In genomic region chr19:47637550-47637949, GRCh38 we compare ENCODE assay signal across 11 cellular contexts. TPM values are rescaled to one million over a fixed set of nuclear protein-coding genes. Genes with fewer than 3 reads are reported as not detected.
DNase-seq lines count a peak whose midpoint lies in the region; ATAC-seq, FAIRE-seq and TF ChIP-seq lines count a peak whose summit lies in the region.
"Had no signal": no experiment of that assay in that cellular context is flagged by ENCODE, and none has a peak within 500 bp of the region (broad histone marks: within the 10 kb centered on the region; RNA-seq: fewer than 3 reads in every experiment).

No MANE protein-coding gene starts in this region.

- H3K27me3 Mint-ChIP-seq in astrocyte (ENCODE audit: low read depth, unreplicated experiment), result no peaks in the 10 kb centered on the region

- no peak for TF ChIP-seq EP300 in SK-N-SH (IDR thresholded peaks at IDR 0.05; ENCODE audit: borderline replicate concordance in 1 of 2, low read depth in 1 of 2, low read length in 1 of 2)

- H3K4me1 ChIP-seq in HEK293 (ENCODE audit: control insufficient read depth, insufficient read depth, low read length) (peaks cover 17% of the 10 kb centered on the region), astrocyte (ENCODE audit: insufficient read depth, low read length) (no peaks in the 10 kb centered on the region), hepatocyte (ENCODE audit: insufficient read depth) (peaks cover 7% of the 10 kb centered on the region), smooth muscle cell (ENCODE audit: low read depth) (no peaks in the 10 kb centered on the region), SK-N-SH (ENCODE audit: control insufficient read depth in 1 of 2, insufficient read depth in 2 of 2, low read depth in 1 of 2, low read length in 1 of 2) (peaks cover 0 to 5% of the 10 kb centered on the region in 2 experiments; a peak in 2 of 4 replicates)

- peaks cover 20% of the 10 kb centered on the region for H3K4me1 Mint-ChIP-seq in astrocyte (ENCODE audit: low read depth, unreplicated experiment)

- TF ChIP-seq RAD21 in SK-N-SH (IDR thresholded peaks at IDR 0.05; ENCODE audit: low read length), result no peak

- H3K4me3 ChIP-seq in HEK293 (ENCODE audit: low read depth, low read length) (no peak overlapping the region), astrocyte (ENCODE audit: insufficient read depth, low read depth, low read length) (no peak overlapping the region), hepatocyte (no peak overlapping the region), smooth muscle cell (no peak overlapping the region), SK-N-SH (ENCODE audit: low read depth in 2 of 2, low read length in 1 of 2) (no peak overlapping the region)

- TF ChIP-seq CTCF in HEK293 (tag by site-specific recombination; IDR thresholded peaks at IDR 0.05), result no peak
- no peak for TF ChIP-seq CTCF in astrocyte (IDR thresholded peaks at IDR 0.05; ENCODE audit: insufficient read depth, low read depth, low read length)
- TF ChIP-seq CTCF in hepatocyte (IDR thresholded peaks at IDR 0.05; ENCODE audit: poor library complexity), result no peak
- TF ChIP-seq CTCF in smooth muscle cell (IDR thresholded peaks at IDR 0.05; ENCODE audit: borderline replicate concordance, insufficient read depth, poor library complexity, severe bottlenecking), result no peak
- TF ChIP-seq CTCF in SK-N-SH (IDR thresholded peaks at IDR 0.05), result no peak

- 83% methylated on average over 11 of the region's 11 CpGs for WGBS in hepatocyte (ENCODE audit: low lambda C conversion rate, missing lambda C conversion rate)
- WGBS in smooth muscle cell (ENCODE audit: low lambda C conversion rate), result 62% methylated on average over 11 of the region's 11 CpGs
- WGBS in SK-N-SH (ENCODE audit: low lambda C conversion rate), result 96% methylated on average over 10 of the region's 11 CpGs

- peaks cover 90% of the 10 kb centered on the region for H3K79me2 ChIP-seq in astrocyte (ENCODE audit: insufficient read depth, low read length)
- H3K79me2 ChIP-seq in hepatocyte, result peaks cover 98% of the 10 kb centered on the region
- peaks cover 90% of the 10 kb centered on the region for H3K79me2 ChIP-seq in smooth muscle cell (ENCODE audit: low read depth)
- H3K79me2 ChIP-seq in SK-N-SH (ENCODE audit: insufficient read depth), result peaks cover 86% of the 10 kb centered on the region

- no peak for ATAC-seq in HG02885 (IDR thresholded peaks at IDR 0.05; ENCODE audit: poor library complexity, unreplicated experiment)

- H3K9me3 ChIP-seq in HEK293 (ENCODE audit: control insufficient read depth, insufficient read depth, low read depth, low read length) (no peaks in the 10 kb centered on the region), astrocyte (ENCODE audit: insufficient read depth, low read depth, low read length) (no peaks in the 10 kb centered on the region), hepatocyte (ENCODE audit: low read depth) (no peaks in the 10 kb centered on the region), smooth muscle cell (replicated peaks; ENCODE audit: low read depth) (no peaks in the 10 kb centered on the region), SK-N-SH (no peaks in the 10 kb centered on the region)

- no peaks in the 10 kb centered on the region for H3K9me2 ChIP-seq in hepatocyte (replicated peaks; ENCODE audit: insufficient read depth)
- H3K9me2 ChIP-seq in SK-N-SH, result no peaks in the 10 kb centered on the region

- POLR2A ChIA-PET in HEK293 (lab: Yijun Ruan, JAX), result no interaction called here
- POLR2A ChIA-PET in SK-N-SH (lab: Yijun Ruan, JAX), result no interaction called here

- no peaks in the 10 kb centered on the region for H3K9me3 Mint-ChIP-seq in astrocyte (ENCODE audit: unreplicated experiment)

- H3K4me3 Mint-ChIP-seq in astrocyte (ENCODE audit: unreplicated experiment), result peak overlapping the region; percentile 5

- CTCF ChIA-PET in HEK293 (lab: Yijun Ruan, JAX), result interaction anchor here (0.8 to 0.9 kb wide), 2 partner anchors 69 to 201 kb away, joined by 3 to 4 read pairs; no protein-coding TSS in a partner anchor
- CTCF ChIA-PET in SK-N-SH (lab: Yijun Ruan, JAX), result interaction anchor here (1.0 kb wide), 1 partner anchor 122 kb away, joined by 3 read pairs; no protein-coding TSS in a partner anchor

- no peak for DNase-seq in astrocyte (ENCODE audit: low read depth)
- no peak for DNase-seq in hepatocyte (ENCODE audit: low spot score)
- DNase-seq in smooth muscle cell (lab: John Stamatoyannopoulos, UW; ENCODE audit: unreplicated experiment), result no peak
- DNase-seq in SK-N-SH, result no peak
- no peak for DNase-seq in OCI-M1 (lab: John Stamatoyannopoulos, UW)
- DNase-seq in RCC 7860 (ENCODE audit: low spot score), result no peak
- DNase-seq: activated CD4-positive, alpha-beta T cell treated with anti-CD3 and anti-CD28 coated beads for 48 hours; NCI-H526 had no signal

- no peaks in the 10 kb centered on the region; a peak in 1 of 3 replicates for H3K36me3 ChIP-seq in HEK293 (ENCODE audit: control insufficient read depth in 2 of 2, insufficient read depth in 1 of 2, low read length in 2 of 2)
- no peaks in the 10 kb centered on the region for H3K36me3 ChIP-seq in astrocyte (ENCODE audit: insufficient read depth, low read length)
- H3K36me3 ChIP-seq in hepatocyte (replicated peaks; ENCODE audit: insufficient read depth, low read depth), result no peaks in the 10 kb centered on the region
- H3K36me3 ChIP-seq in smooth muscle cell (ENCODE audit: low read depth), result no peaks in the 10 kb centered on the region
- peaks cover 0 to 10% of the 10 kb centered on the region in 2 experiments for H3K36me3 ChIP-seq in SK-N-SH (replicated peaks in 1 of 2; ENCODE audit: control insufficient read depth in 1 of 2, insufficient read depth in 2 of 2, low read length in 1 of 2)

- H3K9ac ChIP-seq in astrocyte (ENCODE audit: low read length) (no peak overlapping the region), smooth muscle cell (ENCODE audit: low read depth) (no peak overlapping the region), SK-N-SH (no peak overlapping the region)

- no peak overlapping the region for H3K27ac Mint-ChIP-seq in astrocyte (ENCODE audit: unreplicated experiment)

- H3F3A ChIP-seq in smooth muscle cell (ENCODE audit: low read depth) (no peaks in the 10 kb centered on the region), SK-N-SH (replicated peaks; ENCODE audit: insufficient read depth) (no peaks in the 10 kb centered on the region)

- FAIRE-seq in astrocyte (lab: Jason Lieb, UNC) (no peak), RCC 7860 (lab: Jason Lieb, UNC) (no peak)
- FAIRE-seq: GM12891 had no signal

- H3K4me2 ChIP-seq in astrocyte (ENCODE audit: low read length), result no peak overlapping the region
- H3K4me2 ChIP-seq in hepatocyte, result peak overlapping the region; percentile 29
- no peak overlapping the region for H3K4me2 ChIP-seq in smooth muscle cell
- H3K4me2 ChIP-seq in SK-N-SH, result no peak overlapping the region

- H4K20me1 ChIP-seq in astrocyte (ENCODE audit: insufficient read depth, low read length) (peaks cover 75% of the 10 kb centered on the region), hepatocyte (ENCODE audit: insufficient read depth, poor library complexity, severe bottlenecking) (peaks cover 9% of the 10 kb centered on the region), smooth muscle cell (ENCODE audit: low read depth) (peaks cover 100% of the 10 kb centered on the region), SK-N-SH (ENCODE audit: insufficient read depth) (peaks cover 73% of the 10 kb centered on the region)

- H2AFZ ChIP-seq in astrocyte (ENCODE audit: low read depth, low read length), result no peak overlapping the region
- no peak overlapping the region for H2AFZ ChIP-seq in hepatocyte
- H2AFZ ChIP-seq in smooth muscle cell (ENCODE audit: low read depth), result no peak overlapping the region
- no peak overlapping the region for H2AFZ ChIP-seq in SK-N-SH (ENCODE audit: low read depth)

- peaks cover 8% of the 10 kb centered on the region for H3K36me3 Mint-ChIP-seq in astrocyte (ENCODE audit: low read depth, unreplicated experiment)

- H3K27ac ChIP-seq in HEK293 (ENCODE audit: extremely low read depth, low read depth, low read length) (no peak overlapping the region), astrocyte (ENCODE audit: low read depth, low read length) (no peak overlapping the region), hepatocyte (peak overlapping the region; percentile 54), smooth muscle cell (ENCODE audit: low read depth) (peak overlapping the region; percentile 34), SK-N-SH (ENCODE audit: low read depth in 2 of 2, low read length in 1 of 2) (no peak overlapping the region; a peak in 1 of 4 replicates)

- H3K27me3 ChIP-seq in astrocyte (ENCODE audit: insufficient read depth, low read length) (no peaks in the 10 kb centered on the region), hepatocyte (no peaks in the 10 kb centered on the region), smooth muscle cell (ENCODE audit: low read depth) (no peaks in the 10 kb centered on the region), SK-N-SH (ENCODE audit: insufficient read depth) (no peaks in the 10 kb centered on the region)

TF ChIP-seq in HEK293, 187 proteins besides CTCF, POLR2A, EP300 and RAD21:
- TF ChIP-seq ZNF266 (tag by site-specific recombination; IDR thresholded peaks at IDR 0.05; ENCODE audit: low read depth), result no peak
- TF ChIP-seq GLI4 (tag by site-specific recombination; IDR thresholded peaks at IDR 0.05), result no peak
- TF ChIP-seq ZNF544 (tag by site-specific recombination; IDR thresholded peaks at IDR 0.05), result no peak
- no peak for TF ChIP-seq ZFHX2 (tag by site-specific recombination; conservative IDR thresholded peaks at IDR 0.05)
- no peak for TF ChIP-seq HOXC10 (CRISPR knock-in tag; IDR thresholded peaks at IDR 0.05)
- TF ChIP-seq ZNF146 (tag by site-specific recombination; IDR thresholded peaks at IDR 0.05), result peak; percentile 81
- TF ChIP-seq ZNF223 (tag by site-specific recombination; IDR thresholded peaks at IDR 0.05), result no peak

TF ChIP-seq in SK-N-SH, 30 proteins besides CTCF, POLR2A, EP300 and RAD21 (continues in another document):
- TF ChIP-seq, protein P1, sequence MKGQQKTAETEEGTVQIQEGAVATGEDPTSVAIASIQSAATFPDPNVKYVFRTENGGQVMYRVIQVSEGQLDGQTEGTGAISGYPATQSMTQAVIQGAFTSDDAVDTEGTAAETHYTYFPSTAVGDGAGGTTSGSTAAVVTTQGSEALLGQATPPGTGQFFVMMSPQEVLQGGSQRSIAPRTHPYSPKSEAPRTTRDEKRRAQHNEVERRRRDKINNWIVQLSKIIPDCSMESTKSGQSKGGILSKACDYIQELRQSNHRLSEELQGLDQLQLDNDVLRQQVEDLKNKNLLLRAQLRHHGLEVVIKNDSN (IDR thresholded peaks at IDR 0.05; ENCODE audit: borderline replicate concordance, low read depth), result no peak
- no peak for TF ChIP-seq RCOR1 (IDR thresholded peaks at IDR 0.05; ENCODE audit: low read length)

RNA-seq across cellular contexts. Expression of gene BICRA, which starts 28.6 kb away (rescaled TPM):
- total RNA-seq in astrocyte (16.5 and 20.7 TPM in 2 replicates), hepatocyte (2.2 and 3.4 TPM in 2 replicates), smooth muscle cell (10.0 and 11.9 TPM in 2 replicates)
- polyA plus RNA-seq in hepatocyte (3.4 and 5.4 TPM in 2 replicates), smooth muscle cell (3.6 and 5.5 TPM in 2 replicates), SK-N-SH (2012; rRNA removed) (0.75 and 1.4 TPM in 2 replicates)
- polyA plus RNA-seq in SK-N-SH (2012; cell fraction: cytosol; rRNA removed), result 1.8 and 2.3 TPM in 2 replicates
- 8.4 and 12.8 TPM in 2 replicates for polyA plus RNA-seq in SK-N-SH (2012; cell fraction: nucleus; rRNA removed)

Comparison
In these comparisons a context has a peak if more than half of its experiments do, and no peak if none do; other contexts are left out.
1. H3K27ac ChIP-seq: peak in hepatocyte (single experiment) and smooth muscle cell (single experiment); none in HEK293 (single experiment), astrocyte (single experiment) and SK-N-SH (0 of 2).